11 cellular contexts compared by ENCODE assay signal in genomic region chr1:84973493-84974334, GRCh38. TPM values are rescaled to one million over a fixed set of nuclear protein-coding genes. Genes with fewer than 3 reads are reported as not detected.
A peak's percentile ranks its signal among the peaks of the same experiment; 100 is the strongest.
DNase-seq lines count a peak whose midpoint lies in the region; ATAC-seq, FAIRE-seq and TF ChIP-seq lines count a peak whose summit lies in the region.
"Had no signal": no experiment of that assay in that cellular context is flagged by ENCODE, and none has a peak within 500 bp of the region (broad histone marks: within the 10 kb centered on the region; RNA-seq: fewer than 3 reads in every experiment).

No MANE protein-coding gene starts in this region.

- peaks cover 78% of the 10 kb centered on the region for H3K4me1 Mint-ChIP-seq in central memory CD8-positive, alpha-beta T cell
- H3K4me1 Mint-ChIP-seq: neural crest cell had no signal

- no peaks in the 10 kb centered on the region for H3K27me3 Mint-ChIP-seq in central memory CD8-positive, alpha-beta T cell

- peak; percentile 95 for FAIRE-seq in GM12891 (lab: Jason Lieb, UNC)

- no peak overlapping the region for H3K4me3 ChIP-seq in dorsolateral prefrontal cortex

- DNase-seq in GM12891 (ENCODE audit: insufficient read length, low spot score): no peak
- no peak for DNase-seq in central memory CD8-positive, alpha-beta T cell (ENCODE audit: low spot score in 2 of 2)
- no peak for DNase-seq in dermis blood vessel endothelial cell
- DNase-seq in epidermal melanocyte (ENCODE audit: insufficient read length, low spot score): no peak
- DNase-seq in NK-92 treated with Interleukin-12 subunit alpha and Interleukin-12 subunit beta, amount 100 ng/mL, for 24 hours (lab: John Stamatoyannopoulos, UW): no peak
- no peak for DNase-seq in dorsolateral prefrontal cortex
- DNase-seq: effector CD8-positive, alpha-beta T cell had no signal

- intact Hi-C loops in dorsolateral prefrontal cortex (cut with DNase I): no loop called here

- H3K9me3 Mint-ChIP-seq in central memory CD8-positive, alpha-beta T cell: no peaks in the 10 kb centered on the region

- TF ChIP-seq POLR2A in GM12891 (IDR thresholded peaks at IDR 0.05; ENCODE audit: low read depth, low read length): no peak

- H3K27ac Mint-ChIP-seq in central memory CD8-positive, alpha-beta T cell (ENCODE audit: low read depth): no peak overlapping the region

- no peak overlapping the region for H3K4me3 Mint-ChIP-seq in central memory CD8-positive, alpha-beta T cell
- H3K4me3 Mint-ChIP-seq: neural crest cell had no signal

- no peak for TF ChIP-seq CTCF in dorsolateral prefrontal cortex (IDR thresholded peaks at IDR 0.05 in 54 of 56, conservative IDR thresholded peaks at IDR 0.05 in 2 of 56; ENCODE audit: low read depth in 1 of 56, partially characterized antibody in 56 of 56)

- H3K27me3 ChIP-seq in dorsolateral prefrontal cortex: no peaks in the 10 kb centered on the region

- peaks cover 6% of the 10 kb centered on the region for H3K36me3 Mint-ChIP-seq in central memory CD8-positive, alpha-beta T cell (ENCODE audit: insufficient read depth)

- no peak overlapping the region for H3K27ac ChIP-seq in dorsolateral prefrontal cortex

- ATAC-seq in GM21447 (IDR thresholded peaks at IDR 0.05; ENCODE audit: unreplicated experiment) (peak; percentile 43), HG03457 (IDR thresholded peaks at IDR 0.05; ENCODE audit: unreplicated experiment) (peak; percentile 29)
- peak; percentile 21 for ATAC-seq in central memory CD8-positive, alpha-beta T cell (replicated peaks; ENCODE audit: extremely low read depth, poor library complexity, severe bottlenecking)

TF ChIP-seq in GM12891, 5 proteins besides CTCF, POLR2A, EP300 and RAD21:
- TF ChIP-seq PAX5 (IDR thresholded peaks at IDR 0.05; ENCODE audit: insufficient read depth, low read length, severe bottlenecking): no peak
- no peak for TF ChIP-seq SPI1 (IDR thresholded peaks at IDR 0.05; ENCODE audit: low read depth, low read length)
- TF ChIP-seq POU2F2 (IDR thresholded peaks at IDR 0.05; ENCODE audit: low read depth, low read length): no peak
- no peak; the same call in 1 of the 2 replicates for TF ChIP-seq TAF1 (IDR thresholded peaks at IDR 0.05; ENCODE audit: low read depth, low read length)
- TF ChIP-seq POLR2AphosphoS5 (IDR thresholded peaks at IDR 0.05; ENCODE audit: low read depth, low read length): no peak

RNA-seq across cellular contexts. Expression of gene MCOLN2, which starts 23.2 kb away (rescaled TPM):
- 59.0 TPM for polyA plus RNA-seq in GM12891 (2012; ENCODE audit: low read depth, missing spikeins)
- total RNA-seq in dermis blood vessel endothelial cell: 0.05 TPM in 1 of 2 replicates, not detected in the other
- total RNA-seq in dorsolateral prefrontal cortex: 1 to 10 TPM in 17 of 120 experiments, under 1 TPM in 62, not detected in 41; 0.14 to 2.0 (median 0.50) TPM
- total RNA-seq: temporal lobe had no signal
